In the genomic region with DNA sequence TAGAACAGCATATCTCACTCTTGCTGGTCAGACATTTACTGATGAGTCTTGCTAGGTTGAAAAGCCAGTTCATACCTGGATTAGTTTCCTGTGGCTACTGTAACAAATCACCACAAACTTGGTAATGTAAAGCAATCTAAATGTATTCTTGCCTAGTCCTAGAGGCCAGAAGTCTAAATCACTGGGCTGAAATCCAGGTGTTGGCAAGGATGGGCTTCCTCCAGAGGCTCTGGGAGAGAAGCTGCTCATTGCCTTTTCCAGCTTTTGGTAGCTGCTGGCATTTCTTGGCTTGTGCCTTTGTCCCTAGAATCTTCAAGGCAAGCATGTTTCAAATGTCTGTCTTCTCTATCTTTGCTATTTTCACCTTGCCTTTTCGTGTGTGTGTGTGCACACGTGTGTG, we compare ENCODE assay signal across 18 cellular contexts.
A peak's percentile ranks its signal among the peaks of the same experiment; 100 is the strongest.
DNase-seq lines count a peak whose midpoint lies in the region; ATAC-seq and TF ChIP-seq lines count a peak whose summit lies in the region.
"Had no signal": no experiment of that assay in that cellular context is flagged by ENCODE, and none has a peak within 500 bp of the region (broad histone marks: within the 10 kb centered on the region; RNA-seq: fewer than 3 reads in every experiment).

No MANE protein-coding gene starts in this region.

- H3K36me3 ChIP-seq in upper lobe of right lung, result no peaks in the 10 kb centered on the region

- ATAC-seq in right cardiac atrium, result no peak
- ATAC-seq in HG02678 (IDR thresholded peaks at IDR 0.05; ENCODE audit: unreplicated experiment), result no peak
- no peak for ATAC-seq in upper lobe of right lung
- ATAC-seq: SK-N-SH treated with all-trans-retinoic acid at 6 μM for 48 hours, T-cell had no signal

- peaks cover 17% of the 10 kb centered on the region for H3K4me1 ChIP-seq in right cardiac atrium (ENCODE audit: control insufficient read depth, insufficient read depth, low read length)
- H3K4me1 ChIP-seq in upper lobe of right lung, result peaks cover 23% of the 10 kb centered on the region

- no peaks in the 10 kb centered on the region for H3K27me3 ChIP-seq in right cardiac atrium (ENCODE audit: control insufficient read depth, insufficient read depth)
- H3K27me3 ChIP-seq in upper lobe of right lung, result no peaks in the 10 kb centered on the region

- TF ChIP-seq CTCF in upper lobe of right lung (IDR thresholded peaks at IDR 0.05), result no peak

- DNase-seq in right cardiac atrium, result no peak
- DNase-seq in cardiac septum (ENCODE audit: low spot score), result no peak
- peak; percentile 11 for DNase-seq in NCI-H446 treated with DMSO at 0.1 percent for 48 hours (lab: John Stamatoyannopoulos, UW)
- DNase-seq in fibroblast of gingiva (ENCODE audit: low read depth), result peak; percentile 52
- no peak for DNase-seq in upper lobe of right lung
- no peak for DNase-seq in NCI-H2171 treated with DMSO at 0.1 percent for 48 hours (lab: John Stamatoyannopoulos, UW)
- DNase-seq: ACHN, AML-193, DND-41, HCEC 1CT, MV-4-11, NCI-H1417 treated with DMSO at 0.1 percent for 48 hours, NCI-H1930, SIG-M5, T-cell had no signal

- 46% methylated on average over 2 of the region's 2 CpGs for WGBS in right cardiac atrium

- no peak overlapping the region for H3K4me3 ChIP-seq in right cardiac atrium (ENCODE audit: low read length)
- H3K4me3 ChIP-seq in upper lobe of right lung, result no peak overlapping the region

- H3K9me3 ChIP-seq in right cardiac atrium (ENCODE audit: control insufficient read depth, low read length), result no peaks in the 10 kb centered on the region
- no peaks in the 10 kb centered on the region for H3K9me3 ChIP-seq in upper lobe of right lung

- intact Hi-C loops in right cardiac atrium (cut with DNase I), result loop anchor here in 1 of 4 donors (5.0 kb wide), 1 partner anchor 62 kb away; a partner anchor contains a TSS
- intact Hi-C loops in cardiac septum (cut with DNase I), result no loop called here
- intact Hi-C loops in upper lobe of right lung (cut with DNase I), result no loop called here

- H3K27ac ChIP-seq in right cardiac atrium (ENCODE audit: low read length) (peak overlapping the region; percentile 20), upper lobe of right lung (no peak overlapping the region)
- H3K27ac ChIP-seq: C4-2B had no signal

Comparison
In these comparisons a context has a peak if more than half of its experiments do, and no peak if none do; other contexts are left out.
1. DNase-seq: peak in NCI-H446 treated with DMSO at 0.1 percent for 48 hours (single experiment) and fibroblast of gingiva (single experiment); none in right cardiac atrium (0 of 3), cardiac septum (single experiment), upper lobe of right lung (single experiment) and NCI-H2171 treated with DMSO at 0.1 percent for 48 hours (single experiment).